In the genomic region with DNA sequence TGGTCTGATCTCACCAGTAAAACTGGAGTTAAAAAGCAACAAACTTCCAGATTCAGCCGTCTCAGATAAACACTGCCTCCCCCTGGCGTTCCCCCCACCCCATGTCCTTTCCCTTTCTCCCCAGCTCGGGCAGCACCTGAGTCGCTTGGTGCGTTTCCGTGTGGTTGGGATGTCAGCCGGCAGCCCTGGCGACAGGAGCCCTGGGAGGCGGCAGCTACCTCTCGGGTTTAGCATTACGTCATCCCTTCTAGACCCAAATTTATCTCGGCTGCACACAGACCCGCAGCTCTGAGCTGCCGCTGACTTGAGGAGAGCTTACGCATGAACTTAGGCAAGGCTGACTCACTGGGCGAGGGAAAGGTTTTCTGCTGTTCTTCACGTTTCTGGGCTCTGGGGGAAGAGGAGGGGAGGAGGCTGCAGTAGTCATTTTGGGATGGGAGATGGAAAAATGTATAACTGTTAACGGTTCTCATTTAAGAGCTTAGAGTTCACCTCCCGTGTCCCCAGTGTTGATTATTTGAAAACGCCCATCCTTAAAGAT, we compare ENCODE assay signal across 8 cellular contexts. TPM values are rescaled to one million over a fixed set of nuclear protein-coding genes. Genes with fewer than 3 reads are reported as not detected.
DNase-seq lines count a peak whose midpoint lies in the region; ATAC-seq and TF ChIP-seq lines count a peak whose summit lies in the region.

No MANE protein-coding gene starts in this region.

- H3K36me3 ChIP-seq in gastrocnemius medialis = no peaks in the 10 kb centered on the region

- H3K4me1 ChIP-seq in gastrocnemius medialis = peaks cover 9 to 29% of the 10 kb centered on the region in 2 donors

- intact Hi-C loops in gastrocnemius medialis (cut with DNase I; ENCODE audit: low total_unique reads) = loop anchor here (1.0 to 10.0 kb wide), 2 partner anchors 10 to 297 kb away; partner anchors contain the start of gene XPNPEP1

- no peaks in the 10 kb centered on the region for H3K9me3 ChIP-seq in gastrocnemius medialis

- DNase-seq in G401 (ENCODE audit: low spot score) (peak; percentile 97), H4 (ENCODE audit: low spot score) (peak; percentile 93), Kasumi-1 (lab: John Stamatoyannopoulos, UW) (peak; percentile 95 to 97), T1000 (lab: John Stamatoyannopoulos, UW) (peak; percentile 79), astrocyte of the spinal cord (ENCODE audit: low read depth, low spot score) (peak; percentile 95), gastrocnemius medialis (peak; percentile 77 to 86)

- TF ChIP-seq POLR2A in gastrocnemius medialis (IDR thresholded peaks at IDR 0.05) = peak; percentile 42 to 62

- H3K27ac ChIP-seq in gastrocnemius medialis = peak overlapping the region; percentile 75 to 87 (median 81)

- ATAC-seq in gastrocnemius medialis (peak; percentile 56 to 65), GM19324 (IDR thresholded peaks at IDR 0.05; ENCODE audit: low FRiP score, unreplicated experiment) (no peak)

- no peaks in the 10 kb centered on the region for H3K27me3 ChIP-seq in gastrocnemius medialis

- H3K4me3 ChIP-seq in astrocyte of the spinal cord (ENCODE audit: low read depth, low read length) (peak overlapping the region; percentile 43), iPS-11a (ENCODE audit: low read depth, low read length) (peak overlapping the region; percentile 13), gastrocnemius medialis (peak overlapping the region; percentile 42 to 51 (median 49))

- in situ Hi-C loops in G401 (cut with HindIII; ENCODE audit: low sequenced_read_pairs) (no loop called here), astrocyte of the spinal cord (cut with HindIII; ENCODE audit: low sequenced_read_pairs) (no loop called here), gastrocnemius medialis (cut with MboI; ENCODE audit: low sequenced_read_pairs in 4 of 4) (loop anchor here in 1 of 4 donors (5.0 kb wide), 2 partner anchors 51 to 84 kb away; no protein-coding TSS in a partner anchor)

- TF ChIP-seq CTCF in astrocyte of the spinal cord (IDR thresholded peaks at IDR 0.05; ENCODE audit: low read depth, low read length) (peak; percentile 47), gastrocnemius medialis (IDR thresholded peaks at IDR 0.05 in 4 of 5, conservative IDR thresholded peaks at IDR 0.05 in 1 of 5) (peak in 3 of 5 experiments; percentile 18 to 36 (median 20))

RNA-seq across cellular contexts. Expression of gene MXI1, which starts 14.4 kb away (rescaled TPM):
- total RNA-seq in G401 (2014; rRNA removed; shearing (Covaris generic)) = 10.9 and 12.1 TPM in 2 replicates
- 16.7 and 17.4 TPM in 2 replicates for total RNA-seq in H4 (2014; rRNA removed; shearing (Covaris generic))
- 10 to 100 TPM; 35.9 to 67.8 (median 53.9) TPM for total RNA-seq in gastrocnemius medialis
